In genomic region chr11:67262731-67263675, GRCh38 we compare ENCODE assay signal across 8 cellular contexts. TPM values are rescaled to one million over a fixed set of nuclear protein-coding genes. Genes with fewer than 3 reads are reported as not detected.
DNase-seq lines count a peak whose midpoint lies in the region; ATAC-seq and TF ChIP-seq lines count a peak whose summit lies in the region.

No MANE protein-coding gene starts in this region.

- intact Hi-C loops in Right ventricle myocardium inferior (cut with DNase I), result loop anchor here (1.0 to 5.0 kb wide), 2 partner anchors 54 to 119 kb away; no protein-coding TSS in a partner anchor
- intact Hi-C loops in posterior cingulate gyrus (cut with DNase I), result loop anchor here (1.0 kb wide), 1 partner anchor 54 kb away; no protein-coding TSS in a partner anchor

- ATAC-seq in SK-N-SH treated with all-trans-retinoic acid at 6 μM for 48 hours, result peak; percentile 85
- peak; percentile 65 for ATAC-seq in activated naive CD8-positive, alpha-beta T cell treated with anti-CD3 and anti-CD28 coated beads, Interleukin-2, amount 50 U/mL, for 24 hours
- ATAC-seq in Right ventricle myocardium inferior, result peak; percentile 72
- no peak for ATAC-seq in HG03565 (IDR thresholded peaks at IDR 0.05; ENCODE audit: unreplicated experiment)

- peaks cover 2% of the 10 kb centered on the region for H3K27me3 Mint-ChIP-seq in activated naive CD8-positive, alpha-beta T cell treated with anti-CD3 and anti-CD28 coated beads, Interleukin-2, amount 50 U/mL, for 24 hours

- peak; percentile 48 to 75 for DNase-seq in NCI-H2081 (lab: John Stamatoyannopoulos, UW)
- no peak for DNase-seq in NCI-H2081 treated with DMSO at 0.1 percent for 48 hours (lab: John Stamatoyannopoulos, UW)
- peak; percentile 58 for DNase-seq in NCI-H1092 (lab: John Stamatoyannopoulos, UW)
- DNase-seq in activated naive CD8-positive, alpha-beta T cell treated with anti-CD3 and anti-CD28 coated beads, Interleukin-2, amount 50 U/mL, for 24 hours, result peak; percentile 86
- DNase-seq in Right ventricle myocardium inferior (ENCODE audit: missing footprints), result peak; percentile 87
- peak; percentile 62 to 96 (median 82) for DNase-seq in posterior cingulate gyrus

- peak overlapping the region; percentile 82 for H3K27ac Mint-ChIP-seq in activated naive CD8-positive, alpha-beta T cell treated with anti-CD3 and anti-CD28 coated beads, Interleukin-2, amount 50 U/mL, for 24 hours

- peaks cover 10% of the 10 kb centered on the region for H3K36me3 Mint-ChIP-seq in activated naive CD8-positive, alpha-beta T cell treated with anti-CD3 and anti-CD28 coated beads, Interleukin-2, amount 50 U/mL, for 24 hours (ENCODE audit: low read depth)

- H3K9me3 Mint-ChIP-seq in activated naive CD8-positive, alpha-beta T cell treated with anti-CD3 and anti-CD28 coated beads, Interleukin-2, amount 50 U/mL, for 24 hours, result no peaks in the 10 kb centered on the region

- peak overlapping the region; percentile 76 for H3K4me3 Mint-ChIP-seq in activated naive CD8-positive, alpha-beta T cell treated with anti-CD3 and anti-CD28 coated beads, Interleukin-2, amount 50 U/mL, for 24 hours

- peaks cover 60% of the 10 kb centered on the region for H3K4me1 Mint-ChIP-seq in activated naive CD8-positive, alpha-beta T cell treated with anti-CD3 and anti-CD28 coated beads, Interleukin-2, amount 50 U/mL, for 24 hours

TF ChIP-seq in SK-N-SH treated with all-trans-retinoic acid at 6 μM for 48 hours, 23 proteins besides CTCF, POLR2A, EP300 and RAD21:
- TF ChIP-seq PPARA (CRISPR knock-in tag; IDR thresholded peaks at IDR 0.05; ENCODE audit: borderline replicate concordance), result no peak
- no peak for TF ChIP-seq CSDC2 (CRISPR knock-in tag; IDR thresholded peaks at IDR 0.05)
- TF ChIP-seq GLIS3 (CRISPR knock-in tag; IDR thresholded peaks at IDR 0.05), result no peak
- no peak for TF ChIP-seq ZNF565 (CRISPR knock-in tag; conservative IDR thresholded peaks at IDR 0.05; ENCODE audit: low read depth)
- TF ChIP-seq ZC3H10 (CRISPR knock-in tag; IDR thresholded peaks at IDR 0.05), result no peak
- TF ChIP-seq BACH2 (CRISPR knock-in tag; IDR thresholded peaks at IDR 0.05; ENCODE audit: borderline replicate concordance), result no peak

RNA-seq across cellular contexts. Expression of gene GRK2, which starts 3.3 kb away (rescaled TPM):
- total RNA-seq in Right ventricle myocardium inferior, result 54.1 TPM

RNA-seq across cellular contexts. Expression of gene ANKRD13D, which starts 26.1 kb away (rescaled TPM):
- total RNA-seq in Right ventricle myocardium inferior, result 15.2 TPM

RNA-seq across cellular contexts. Expression of gene SSH3, which starts 40.3 kb away (rescaled TPM):
- total RNA-seq in Right ventricle myocardium inferior, result 15.8 TPM
